In the genomic region with DNA sequence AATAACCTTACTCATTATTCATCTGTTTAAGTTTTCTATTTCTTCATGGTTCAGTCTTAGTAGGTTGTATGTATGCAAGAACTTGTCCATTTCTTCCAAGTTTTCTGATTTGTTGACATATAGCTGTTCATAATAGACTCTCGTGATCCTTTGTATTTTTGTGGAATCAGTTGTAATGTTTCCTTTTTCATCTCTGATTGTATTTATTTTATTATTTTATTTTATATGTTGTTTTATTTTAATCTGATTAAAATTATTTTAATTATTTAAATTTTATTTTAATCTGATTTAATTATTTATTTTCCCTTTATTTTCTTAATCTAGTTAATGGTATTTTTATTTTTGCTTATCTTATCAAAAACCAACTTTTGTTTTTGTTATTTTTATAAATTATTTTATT, we compare ENCODE assay signal across 32 cellular contexts. TPM values are rescaled to one million over a fixed set of nuclear protein-coding genes. Genes with fewer than 3 reads are reported as not detected.
"Had no signal": no experiment of that assay in that cellular context is flagged by ENCODE, and none has a peak within 500 bp of the region (broad histone marks: within the 10 kb centered on the region; RNA-seq: fewer than 3 reads in every experiment).

No MANE protein-coding gene starts in this region.

- H3K4me1 ChIP-seq: esophagus muscularis mucosa, foreskin keratinocyte, gastroesophageal sphincter, heart right ventricle had no signal

- H3K9me3 Mint-ChIP-seq: activated CD4-positive, alpha-beta memory T cell treated with anti-CD3 and anti-CD28 coated beads, Interleukin-2, amount 10 ng/mL, durations not matched to agents 7 days and 5 days; central memory CD8-positive, alpha-beta T cell; effector memory CD8-positive, alpha-beta T cell had no signal

- H3K27ac Mint-ChIP-seq: activated CD4-positive, alpha-beta memory T cell treated with anti-CD3 and anti-CD28 coated beads, Interleukin-2, amount 10 ng/mL, durations not matched to agents 7 days and 5 days; activated CD4-positive, alpha-beta T cell treated with anti-CD3 and anti-CD28 coated beads, Interleukin-2, amount 10 ng/mL, durations not matched to agents 7 days and 5 days; activated naive CD4-positive, alpha-beta T cell treated with anti-CD3 and anti-CD28 coated beads, Interleukin-2, amount 10 ng/mL, durations not matched to agents 7 days and 5 days; activated naive CD4-positive, alpha-beta T cell treated with anti-CD3 and anti-CD28 coated beads, Interleukin-2, amount 50 U/mL, for 72 hours; activated naive CD8-positive, alpha-beta T cell treated with anti-CD3 and anti-CD28 coated beads, Interleukin-2, amount 10 ng/mL, durations not matched to agents 7 days and 5 days; activated T-cell treated with anti-CD3 and anti-CD28 coated beads, Interleukin-2, amount 50 U/mL, for 24 hours; activated T-cell treated with anti-CD3 and anti-CD28 coated beads, Interleukin-2, amount 50 U/mL, for 72 hours; effector memory CD8-positive, alpha-beta T cell; T-helper 17 cell had no signal

- H3K4me3 ChIP-seq: esophagus muscularis mucosa, gastroesophageal sphincter, heart right ventricle had no signal

- H3K4me3 Mint-ChIP-seq: activated CD4-positive, alpha-beta memory T cell treated with anti-CD3 and anti-CD28 coated beads, Interleukin-2, amount 10 ng/mL, durations not matched to agents 7 days and 5 days; activated CD4-positive, alpha-beta T cell treated with anti-CD3 and anti-CD28 coated beads, Interleukin-2, amount 10 ng/mL, durations not matched to agents 7 days and 5 days; activated naive CD4-positive, alpha-beta T cell treated with anti-CD3 and anti-CD28 coated beads, Interleukin-2, amount 10 ng/mL, durations not matched to agents 7 days and 5 days; activated naive CD8-positive, alpha-beta T cell treated with anti-CD3 and anti-CD28 coated beads, Interleukin-2, amount 10 ng/mL, durations not matched to agents 7 days and 5 days; activated T-cell treated with anti-CD3 and anti-CD28 coated beads, Interleukin-2, amount 50 U/mL, for 24 hours; activated T-cell treated with anti-CD3 and anti-CD28 coated beads, Interleukin-2, amount 50 U/mL, for 72 hours; central memory CD8-positive, alpha-beta T cell; effector memory CD8-positive, alpha-beta T cell; T-helper 17 cell had no signal

- H3K36me3 Mint-ChIP-seq: activated naive CD4-positive, alpha-beta T cell treated with anti-CD3 and anti-CD28 coated beads, Interleukin-2, amount 10 ng/mL, durations not matched to agents 7 days and 5 days had no signal

- ATAC-seq: activated naive CD4-positive, alpha-beta T cell treated with anti-CD3 and anti-CD28 coated beads, Interleukin-2, amount 50 U/mL, for 72 hours; activated T-cell treated with anti-CD3 and anti-CD28 coated beads, Interleukin-2, amount 50 U/mL, for 72 hours; effector memory CD8-positive, alpha-beta T cell; foreskin keratinocyte; gastroesophageal sphincter; heart right ventricle; T-helper 17 cell had no signal

- DNase-seq: activated CD4-positive, alpha-beta memory T cell treated with anti-CD3 and anti-CD28 coated beads, Interleukin-2, amount 10 ng/mL, durations not matched to agents 7 days and 5 days; activated CD4-positive, alpha-beta T cell treated with anti-CD3 and anti-CD28 coated beads for 4 hours; activated CD4-positive, alpha-beta T cell treated with anti-CD3 and anti-CD28 coated beads, Interleukin-2, amount 10 ng/mL, durations not matched to agents 7 days and 5 days; activated CD4-positive, alpha-beta T cell treated with anti-CD3 and anti-CD28 coated beads, Interleukin-2, amount 50 U/mL, for 4 hours; activated CD4-positive, CD25-positive, alpha-beta regulatory T cell; activated CD4-positive, CD25-positive, alpha-beta regulatory T cell treated with anti-CD3 and anti-CD28 coated beads, Interleukin-2, amount 50 U/mL, for 72 hours; activated CD8-positive, alpha-beta memory T cell treated with anti-CD3 and anti-CD28 coated beads, Interleukin-2, amount 50 U/mL, for 48 hours; activated gamma-delta T cell; activated naive CD4-positive, alpha-beta T cell; activated naive CD4-positive, alpha-beta T cell treated with anti-CD3 and anti-CD28 coated beads, Interleukin-2, amount 10 ng/mL, durations not matched to agents 7 days and 5 days; activated naive CD8-positive, alpha-beta T cell treated with anti-CD3 and anti-CD28 coated beads, Interleukin-2, amount 10 ng/mL, durations not matched to agents 7 days and 5 days; activated T-cell treated with anti-CD3 and anti-CD28 coated beads for 4 hours; activated T-cell treated with anti-CD3 and anti-CD28 coated beads, Interleukin-2, amount 50 U/mL, for 24 hours; activated T-cell treated with anti-CD3 and anti-CD28 coated beads, Interleukin-2, amount 50 U/mL, for 72 hours; brain microvascular endothelial cell; cortex of kidney; dermis blood vessel endothelial cell; effector CD4-positive, alpha-beta T cell; effector memory CD8-positive, alpha-beta T cell; erythroblast; foreskin keratinocyte; heart right ventricle; SW 1271; T-helper 1 cell; T-helper 17 cell; WERI-Rb-1 had no signal

- H3K36me3 ChIP-seq: brain microvascular endothelial cell, esophagus muscularis mucosa, gastroesophageal sphincter, heart right ventricle, WERI-Rb-1 had no signal

- H3K27ac ChIP-seq: brain microvascular endothelial cell, esophagus muscularis mucosa, foreskin keratinocyte, gastroesophageal sphincter, heart right ventricle, WERI-Rb-1 had no signal

- H3K4me1 Mint-ChIP-seq: activated CD4-positive, alpha-beta memory T cell treated with anti-CD3 and anti-CD28 coated beads, Interleukin-2, amount 10 ng/mL, durations not matched to agents 7 days and 5 days; activated CD4-positive, alpha-beta T cell treated with anti-CD3 and anti-CD28 coated beads, Interleukin-2, amount 10 ng/mL, durations not matched to agents 7 days and 5 days; activated naive CD4-positive, alpha-beta T cell treated with anti-CD3 and anti-CD28 coated beads, Interleukin-2, amount 10 ng/mL, durations not matched to agents 7 days and 5 days; activated naive CD8-positive, alpha-beta T cell treated with anti-CD3 and anti-CD28 coated beads, Interleukin-2, amount 10 ng/mL, durations not matched to agents 7 days and 5 days; central memory CD8-positive, alpha-beta T cell; T-helper 17 cell had no signal

- FAIRE-seq: astrocyte, bronchial epithelial cell had no signal

RNA-seq across cellular contexts. Expression of gene SLC9A2, which starts 43.5 kb away (rescaled TPM):
- total RNA-seq: activated CD4-positive, alpha-beta memory T cell treated with anti-CD3 and anti-CD28 coated beads, Interleukin-2, amount 10 ng/mL, durations not matched to agents 7 days and 5 days; activated CD4-positive, alpha-beta T cell treated with anti-CD3 and anti-CD28 coated beads, Interleukin-2, amount 10 ng/mL, durations not matched to agents 7 days and 5 days; activated naive CD8-positive, alpha-beta T cell treated with anti-CD3 and anti-CD28 coated beads, Interleukin-2, amount 10 ng/mL, durations not matched to agents 7 days and 5 days; dermis blood vessel endothelial cell; T-helper 17 cell had no signal
